In the genomic region with DNA sequence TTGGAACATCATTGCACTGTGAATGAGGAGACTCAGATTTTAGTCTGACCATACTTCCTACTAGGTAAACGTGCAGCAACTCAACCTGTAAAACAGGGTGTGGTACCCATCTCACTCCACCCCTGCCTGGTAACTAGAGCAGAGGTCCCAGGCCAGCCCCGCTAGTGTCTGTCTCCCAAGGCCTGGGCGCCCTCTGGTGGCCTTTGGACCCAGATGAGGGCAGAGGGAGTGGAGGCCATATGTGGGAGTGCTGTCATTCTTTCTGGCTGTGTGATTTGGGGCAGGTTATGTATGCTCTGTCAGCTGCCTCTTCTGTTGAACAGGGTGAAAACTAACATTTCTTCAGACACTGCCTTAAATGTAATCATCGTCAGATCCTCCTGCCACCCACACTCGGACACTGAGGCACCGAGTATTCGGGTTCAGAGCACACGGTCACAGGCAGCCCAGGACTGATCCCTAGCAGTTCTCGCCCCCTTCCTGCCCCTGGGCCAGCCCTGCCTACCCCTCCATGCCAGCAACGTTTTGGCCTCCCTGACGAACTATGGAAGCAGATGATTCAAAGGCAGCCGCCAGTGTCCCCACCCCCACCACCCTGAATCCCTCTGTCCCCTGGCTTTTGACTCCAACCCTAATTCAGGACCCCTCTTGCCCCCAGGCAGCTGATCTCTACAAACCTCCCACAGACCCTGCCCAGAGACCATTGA, we compare ENCODE assay signal across 8 cellular contexts.
A peak's percentile ranks its signal among the peaks of the same experiment; 100 is the strongest.
DNase-seq lines count a peak whose midpoint lies in the region; ATAC-seq and TF ChIP-seq lines count a peak whose summit lies in the region.

No MANE protein-coding gene starts in this region.

- H3K36me3 ChIP-seq in left lung, result no peaks in the 10 kb centered on the region

- H3K27me3 ChIP-seq in left lung, result peaks cover 0 to 22% of the 10 kb centered on the region in 2 donors

- H3K4me1 ChIP-seq in left lung, result peaks cover 6 to 25% of the 10 kb centered on the region in 2 donors

- DNase-seq in AG20443 (ENCODE audit: low spot score), result peak; percentile 91
- peak; percentile 11 for DNase-seq in NCI-H345 treated with DMSO at 0.1 percent for 48 hours (lab: John Stamatoyannopoulos, UW; ENCODE audit: unreplicated experiment)
- peak; percentile 84 to 85 for DNase-seq in activated CD4-positive, alpha-beta T cell treated with anti-CD3 and anti-CD28 coated beads for 24 hours (ENCODE audit: low read depth in 2 of 2)
- DNase-seq in cerebellar cortex (ENCODE audit: low spot score), result peak; percentile 93
- peak; percentile 84 to 96 for DNase-seq in left lung
- DNase-seq in stimulated activated CD4-positive, alpha-beta T cell treated with anti-CD3 and anti-CD28 coated beads, Interleukin-4, amount 100 ng/mL, for 4 hours, result peak; percentile 87

- H3K9me3 ChIP-seq in left lung, result no peaks in the 10 kb centered on the region

- intact Hi-C loops in left lung (cut with DNase I), result loop anchor here in 1 of 2 donors (5.0 to 10.0 kb wide), 2 partner anchors 175 to 377 kb away; no protein-coding TSS in a partner anchor

- TF ChIP-seq CTCF in left lung (IDR thresholded peaks at IDR 0.05), result peak; percentile 84 to 90

- H3K4me3 ChIP-seq in left lung, result no peak overlapping the region

- peak; percentile 88 for ATAC-seq in GM18907 (IDR thresholded peaks at IDR 0.05; ENCODE audit: unreplicated experiment)
- ATAC-seq in HG03139 (IDR thresholded peaks at IDR 0.05; ENCODE audit: unreplicated experiment), result peak; percentile 91
- peak; percentile 98 for ATAC-seq in left lung

- no peak overlapping the region for H3K27ac ChIP-seq in left lung

Comparison
In these comparisons a context has a peak if more than half of its experiments do, and no peak if none do; other contexts are left out.
1. DNase-seq: peak in every context shown above with its lines; median percentile 93 in cerebellar cortex; 91 in AG20443; 90 in left lung; 87 in stimulated activated CD4-positive, alpha-beta T cell treated with anti-CD3 and anti-CD28 coated beads, Interleukin-4, amount 100 ng/mL, for 4 hours; 84 in activated CD4-positive, alpha-beta T cell treated with anti-CD3 and anti-CD28 coated beads for 24 hours; 11 in NCI-H345 treated with DMSO at 0.1 percent for 48 hours.